ENCODE assay signal across 20 cellular contexts in the genomic region with DNA sequence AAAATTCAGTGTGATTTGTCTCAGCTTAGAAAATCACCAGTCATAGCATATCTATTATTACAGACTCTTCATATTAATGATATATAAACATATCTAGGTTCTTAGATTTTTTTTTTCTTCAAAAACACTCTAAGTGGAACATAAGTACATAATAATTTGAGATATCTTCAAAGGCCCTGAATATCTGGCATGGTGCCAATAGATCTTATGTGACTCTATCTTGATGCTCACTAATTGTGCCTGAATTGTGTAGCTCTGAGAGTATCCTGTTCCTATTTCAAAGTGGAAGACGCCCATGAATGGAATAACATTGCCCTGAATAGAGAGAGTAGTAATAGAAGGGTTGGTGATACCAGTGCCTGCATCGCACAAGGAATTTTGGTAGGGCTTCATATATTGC.
"Had no signal": no experiment of that assay in that cellular context is flagged by ENCODE, and none has a peak within 500 bp of the region (broad histone marks: within the 10 kb centered on the region; RNA-seq: fewer than 3 reads in every experiment).

No MANE protein-coding gene starts in this region.

- DNase-seq: activated CD4-positive, alpha-beta T cell treated with anti-CD3 and anti-CD28 coated beads for 4 hours; activated CD4-positive, alpha-beta T cell treated with anti-CD3 and anti-CD28 coated beads, Interleukin-2, amount 50 U/mL, for 4 hours; activated naive CD4-positive, alpha-beta T cell; activated T-cell treated with anti-CD3 and anti-CD28 coated beads for 4 hours; activated T-cell treated with anti-CD3 and anti-CD28 coated beads, Interleukin-2, amount 50 U/mL, for 72 hours; anterior cingulate cortex; cerebellar nuclear complex; colonic mucosa; effector CD8-positive, alpha-beta T cell; esophagus squamous epithelium; foreskin melanocyte; heart right ventricle; naive thymus-derived CD4-positive, alpha-beta T cell; ovary; stimulated activated CD4-positive, alpha-beta T cell treated with anti-CD3 and anti-CD28 coated beads, Interleukin-12 subunit alpha, Interleukin-12 subunit beta, amount 100 ng/mL, for 4 hours; stimulated activated CD4-positive, alpha-beta T cell treated with anti-CD3 and anti-CD28 coated beads, Interleukin-4, amount 100 ng/mL, for 24 hours; trophoblast cell had no signal

- ATAC-seq: activated naive CD4-positive, alpha-beta T cell treated with anti-CD3 and anti-CD28 coated beads, Interleukin-2, amount 50 U/mL, for 72 hours; activated T-cell treated with anti-CD3 and anti-CD28 coated beads, Interleukin-2, amount 50 U/mL, for 72 hours; heart right ventricle; naive thymus-derived CD4-positive, alpha-beta T cell; sciatic nerve; stimulated activated effector memory CD8-positive, alpha-beta T cell treated with anti-CD3 and anti-CD28 coated beads, Interleukin-12 subunit alpha, Interleukin-12 subunit beta, amount 100 ng/mL, for 72 hours had no signal
